19 cellular contexts compared by ENCODE assay signal in genomic region chr9:23596913-23597634, GRCh38.
"Had no signal": no experiment of that assay in that cellular context is flagged by ENCODE, and none has a peak within 500 bp of the region (broad histone marks: within the 10 kb centered on the region; RNA-seq: fewer than 3 reads in every experiment).

No MANE protein-coding gene starts in this region.

- H3K27ac Mint-ChIP-seq: endodermal cell; naive thymus-derived CD8-positive, alpha-beta T cell had no signal

- H3K36me3 Mint-ChIP-seq: naive thymus-derived CD8-positive, alpha-beta T cell had no signal

- H3K4me3 ChIP-seq: coronary artery, mucosa of descending colon, psoas muscle, sigmoid colon, skin epidermis, stomach, thoracic aorta, transverse colon had no signal

- H3K9me3 Mint-ChIP-seq: endodermal cell had no signal

- H3K4me1 ChIP-seq: psoas muscle, sigmoid colon, stomach, transverse colon had no signal

- H3K36me3 ChIP-seq: neutrophil, sigmoid colon, stomach, thoracic aorta, transverse colon had no signal

- ATAC-seq: esophagus mucosa; left colon; mucosa of descending colon; naive thymus-derived CD8-positive, alpha-beta T cell; psoas muscle had no signal

- H3K27me3 ChIP-seq: neutrophil, sigmoid colon, stomach, transverse colon had no signal

- DNase-seq: effector CD4-positive, alpha-beta T cell; endodermal cell; kidney; left colon; mucosa of descending colon; naive thymus-derived CD8-positive, alpha-beta T cell; psoas muscle; retina; sigmoid colon; stimulated activated CD4-positive, alpha-beta T cell treated with anti-CD3 and anti-CD28 coated beads, Interleukin-12 subunit alpha, Interleukin-12 subunit beta, amount 100 ng/mL, for 4 hours; stimulated activated naive CD4-positive, alpha-beta T cell; stomach; substantia nigra; transverse colon had no signal

- H3K27ac ChIP-seq: coronary artery, neutrophil, psoas muscle, sigmoid colon, skin epidermis, stomach, thoracic aorta, transverse colon had no signal

- H3K4me3 Mint-ChIP-seq: endodermal cell; naive thymus-derived CD8-positive, alpha-beta T cell had no signal

- H3K9me3 ChIP-seq: mucosa of descending colon, neutrophil, psoas muscle, sigmoid colon, stomach, thoracic aorta, transverse colon had no signal

- H3K4me1 Mint-ChIP-seq: endodermal cell had no signal
